Comparison of ENCODE assay signal across 15 cellular contexts in genomic region chr19:14477417-14478112, GRCh38. TPM values are rescaled to one million over a fixed set of nuclear protein-coding genes. Genes with fewer than 3 reads are reported as not detected.
DNase-seq lines count a peak whose midpoint lies in the region; ATAC-seq and TF ChIP-seq lines count a peak whose summit lies in the region.
"Had no signal": no experiment of that assay in that cellular context is flagged by ENCODE, and none has a peak within 500 bp of the region (broad histone marks: within the 10 kb centered on the region; RNA-seq: fewer than 3 reads in every experiment).

No MANE protein-coding gene starts in this region.

- H3K36me3 ChIP-seq in PC-3 (ENCODE audit: low read depth, low read length) (peaks cover 37% of the 10 kb centered on the region), lower lobe of right lung (peaks cover 49% of the 10 kb centered on the region), upper lobe of left lung (peaks cover 0 to 49% (median 42%) of the 10 kb centered on the region in 4 donors), thyroid gland (peaks cover 31 to 32% of the 10 kb centered on the region in 2 donors)

- H3K27me3 ChIP-seq in PC-3 (ENCODE audit: low read length) (no peaks in the 10 kb centered on the region), lower lobe of right lung (ENCODE audit: low read depth) (peaks cover 22% of the 10 kb centered on the region), upper lobe of left lung (peaks cover 0 to 24% (median 5%) of the 10 kb centered on the region in 4 donors), thyroid gland (no peaks in the 10 kb centered on the region)

- TF ChIP-seq POLR2A in upper lobe of left lung (IDR thresholded peaks at IDR 0.05) (no peak), thyroid gland (IDR thresholded peaks at IDR 0.05) (no peak)

- H3K9me3 ChIP-seq in PC-3 (ENCODE audit: low read length) (no peaks in the 10 kb centered on the region), lower lobe of right lung (no peaks in the 10 kb centered on the region), upper lobe of left lung (no peaks in the 10 kb centered on the region), thyroid gland (no peaks in the 10 kb centered on the region)

- ATAC-seq in PC-3 (no peak), lower lobe of right lung (no peak), upper lobe of left lung (ENCODE audit: low FRiP score in 2 of 2) (no peak), GM18520 (IDR thresholded peaks at IDR 0.05; ENCODE audit: unreplicated experiment) (no peak)
- ATAC-seq in effector memory CD8-positive, alpha-beta T cell (replicated peaks): no peak

- no peak for DNase-seq in PC-3
- no peak for DNase-seq in effector memory CD8-positive, alpha-beta T cell
- DNase-seq in lower lobe of right lung: no peak
- no peak for DNase-seq in upper lobe of left lung
- DNase-seq in thyroid gland: no peak
- no peak for DNase-seq in GM19240 (ENCODE audit: insufficient read length, low spot score)
- DNase-seq: activated CD4-positive, CD25-positive, alpha-beta regulatory T cell; activated effector memory CD4-positive, alpha-beta T cell treated with anti-CD3 and anti-CD28 coated beads, Interleukin-2, amount 50 U/mL, for 16 hours; DMS79; kidney glomerular epithelial cell; NCI-H1930; NCI-H524 had no signal

- no peak overlapping the region for H3K4me3 ChIP-seq in PC-3 (ENCODE audit: low read length)
- H3K4me3 ChIP-seq in lower lobe of right lung: no peak overlapping the region
- H3K4me3 ChIP-seq in upper lobe of left lung: no peak overlapping the region
- no peak overlapping the region for H3K4me3 ChIP-seq in thyroid gland (replicated peaks in 1 of 3)

- intact Hi-C loops in PC-3 (cut with micrococcal nuclease) (loop anchor here (10.0 kb wide), 1 partner anchor 343 kb away; the partner anchor contains the start of gene ASF1B), lower lobe of right lung (cut with DNase I) (no loop called here), thyroid gland (cut with DNase I) (no loop called here)

- H4K20me1 ChIP-seq in PC-3 (ENCODE audit: low read length): peaks cover 4% of the 10 kb centered on the region; the same call in 1 of the 2 replicates

- peaks cover 26 to 33% of the 10 kb centered on the region in 2 donors for H3K4me1 Mint-ChIP-seq in effector memory CD8-positive, alpha-beta T cell (ENCODE audit: low read depth in 2 of 2)

- no peak for TF ChIP-seq CTCF in PC-3 (conservative IDR thresholded peaks at IDR 0.05; ENCODE audit: low read depth, low read length)
- no peak for TF ChIP-seq CTCF in lower lobe of right lung (IDR thresholded peaks at IDR 0.05)
- TF ChIP-seq CTCF in upper lobe of left lung (IDR thresholded peaks at IDR 0.05): no peak
- TF ChIP-seq CTCF in thyroid gland (IDR thresholded peaks at IDR 0.05): no peak

- TF ChIP-seq EP300 in upper lobe of left lung (IDR thresholded peaks at IDR 0.05): no peak

- peaks cover 9% of the 10 kb centered on the region for H3K36me3 Mint-ChIP-seq in effector memory CD8-positive, alpha-beta T cell (ENCODE audit: insufficient read depth)

- CTCF ChIA-PET in PC-3 (lab: Charles Lee): interaction anchor here (0.5 kb wide), 1 partner anchor 22 kb away, joined by 11 read pairs; no protein-coding TSS in a partner anchor

- H3K27ac ChIP-seq in PC-3 (ENCODE audit: low read length) (peak overlapping the region; percentile 27; the same call in 1 of the 2 replicates), lower lobe of right lung (peak overlapping the region; percentile 65), upper lobe of left lung (peak overlapping the region; percentile 39 to 72 (median 54)), thyroid gland (no peak overlapping the region)
- H3K27ac ChIP-seq: C4-2B had no signal

- no peak overlapping the region for H2AFZ ChIP-seq in PC-3 (ENCODE audit: low read length)

- H3K4me3 Mint-ChIP-seq in effector memory CD8-positive, alpha-beta T cell: no peak overlapping the region

- H3K9me2 ChIP-seq in PC-3 (replicated peaks; ENCODE audit: low read length): no peaks in the 10 kb centered on the region

- H3K4me1 ChIP-seq in PC-3 (ENCODE audit: insufficient read depth, low read length) (peaks cover 27% of the 10 kb centered on the region), lower lobe of right lung (peaks cover 35% of the 10 kb centered on the region), upper lobe of left lung (peaks cover 34 to 65% (median 44%) of the 10 kb centered on the region in 4 donors), thyroid gland (peaks cover 3 to 19% of the 10 kb centered on the region in 2 donors)

- 67 to 79% methylated on average over 10 of the region's 10 CpGs for WGBS in upper lobe of left lung, 2 donors
- WGBS in thyroid gland, 2 donors: 84% methylated on average over 8 to 10 of the region's 10 CpGs

- H3F3A ChIP-seq in PC-3 (ENCODE audit: low read length, unreplicated experiment): no peaks in the 10 kb centered on the region

- H3K9ac ChIP-seq in PC-3 (ENCODE audit: low read length): no peak overlapping the region

- no TSS peak for BruUV-seq in PC-3 (replicated peaks; lab: Mats Ljungman, UMichigan)

- H3K9me3 Mint-ChIP-seq in effector memory CD8-positive, alpha-beta T cell: no peaks in the 10 kb centered on the region

- H3K27ac Mint-ChIP-seq in effector memory CD8-positive, alpha-beta T cell: peak overlapping the region; percentile 51 to 94

- no peak overlapping the region for H3K4me2 ChIP-seq in PC-3 (ENCODE audit: low read length)

- POLR2A ChIA-PET in PC-3 (lab: Charles Lee; ENCODE audit: unreplicated experiment): interaction anchor here (0.6 kb wide), 1 partner anchor 9 kb away, joined by 6 read pairs; no protein-coding TSS in a partner anchor

- peaks cover 18 to 41% of the 10 kb centered on the region in 2 donors for H3K27me3 Mint-ChIP-seq in effector memory CD8-positive, alpha-beta T cell

- H3K79me2 ChIP-seq in PC-3 (ENCODE audit: low read length): peaks cover 10% of the 10 kb centered on the region; the same call in 1 of the 2 replicates

RNA-seq across cellular contexts. Expression of gene PTGER1, which starts 2.4 kb away (rescaled TPM):
- 2.2 and 2.4 TPM in 2 replicates for total RNA-seq in PC-3 (2014; rRNA removed)
- 0.62 TPM for total RNA-seq in lower lobe of right lung
- 1 to 10 TPM in 2 of 6 donors, under 1 TPM in 1, not detected in 3; 0.59 to 3.9 (median 1.7) TPM for total RNA-seq in upper lobe of left lung
- 1 to 10 TPM in 1 of 4 donors, not detected in 3; 1.5 TPM for total RNA-seq in thyroid gland
- total RNA-seq: HT-29 had no signal

RNA-seq across cellular contexts. Expression of gene GIPC1, which starts 18.4 kb away (rescaled TPM):
- total RNA-seq in PC-3 (2014; rRNA removed) (538 and 671 TPM in 2 replicates), lower lobe of right lung (72.1 TPM), upper lobe of left lung (100 to 1,000 TPM; 103 to 283 (median 152) TPM), thyroid gland (10 to 100 TPM; 34.7 to 93.7 (median 55.4) TPM)

RNA-seq across cellular contexts. Expression of gene DNAJB1, which starts 40.6 kb away (rescaled TPM):
- 167 and 178 TPM in 2 replicates for total RNA-seq in PC-3 (2014; rRNA removed)
- total RNA-seq in lower lobe of right lung: 92.5 TPM
- total RNA-seq in upper lobe of left lung: 100 to 1,000 TPM in 3 of 6 donors, 10 to 100 TPM in 3; 33.5 to 137 (median 101) TPM
- total RNA-seq in thyroid gland: 10 to 100 TPM; 49.1 to 61.1 (median 55.3) TPM

RNA-seq across cellular contexts. Expression of gene PKN1, which starts 44.5 kb away (rescaled TPM):
- total RNA-seq in PC-3 (2014; rRNA removed) (186 and 238 TPM in 2 replicates), lower lobe of right lung (147 TPM), upper lobe of left lung (100 to 1,000 TPM in 5 of 6 donors, 10 to 100 TPM in 1; 95.2 to 278 (median 200) TPM), thyroid gland (10 to 100 TPM; 66.5 to 79.8 (median 74.2) TPM)

RNA-seq across cellular contexts. Expression of gene TECR, which starts 51.8 kb away (rescaled TPM):
- total RNA-seq in PC-3 (2014; rRNA removed) (144 and 145 TPM in 2 replicates), lower lobe of right lung (127 TPM), upper lobe of left lung (100 to 1,000 TPM in 2 of 6 donors, 10 to 100 TPM in 4; 54.0 to 124 (median 80.6) TPM), thyroid gland (100 to 1,000 TPM in 2 of 4 donors, 10 to 100 TPM in 2; 75.5 to 126 (median 99.0) TPM)

Comparison
In these comparisons a context has a peak if more than half of its experiments do, and no peak if none do; other contexts are left out.
1. H3K27ac ChIP-seq: peak in PC-3 (single experiment), lower lobe of right lung (single experiment) and upper lobe of left lung (4 of 4); none in thyroid gland (0 of 3).